In genomic region chr6:69813508-69813907, GRCh38 we compare ENCODE assay signal across 8 cellular contexts. TPM values are rescaled to one million over a fixed set of nuclear protein-coding genes. Genes with fewer than 3 reads are reported as not detected.
DNase-seq lines count a peak whose midpoint lies in the region; ATAC-seq, FAIRE-seq and TF ChIP-seq lines count a peak whose summit lies in the region.

No MANE protein-coding gene starts in this region.

- TF ChIP-seq CTCF in natural killer cell (IDR thresholded peaks at IDR 0.05) (no peak), coronary artery (IDR thresholded peaks at IDR 0.05) (no peak), thyroid gland (IDR thresholded peaks at IDR 0.05) (no peak)

- H3K4me3 ChIP-seq in coronary artery: no peak overlapping the region
- no peak overlapping the region for H3K4me3 ChIP-seq in thyroid gland (replicated peaks in 1 of 3)

- H3K27ac ChIP-seq in coronary artery (no peak overlapping the region), thyroid gland (no peak overlapping the region)

- no peak for FAIRE-seq in HTR-8/SVneo (lab: Jason Lieb, UNC)

- no peaks in the 10 kb centered on the region for H3K36me3 Mint-ChIP-seq in natural killer cell

- peaks cover 29 to 41% of the 10 kb centered on the region in 2 donors for H3K4me1 Mint-ChIP-seq in natural killer cell

- no peak for TF ChIP-seq POLR2A in thyroid gland (IDR thresholded peaks at IDR 0.05)

- no peaks in the 10 kb centered on the region for H3K27me3 ChIP-seq in thyroid gland

- peak overlapping the region; percentile 7 for H3K4me3 Mint-ChIP-seq in natural killer cell

- no peaks in the 10 kb centered on the region for H3K9me3 ChIP-seq in thyroid gland

- intact Hi-C loops in natural killer cell (cut with micrococcal nuclease): no loop called here
- intact Hi-C loops in thyroid gland (cut with DNase I): no loop called here

- DNase-seq in SKM-1 (lab: John Stamatoyannopoulos, UW; ENCODE audit: unreplicated experiment) (peak; percentile 62), natural killer cell (no peak), G401 (ENCODE audit: low spot score) (no peak), coronary artery (ENCODE audit: low spot score) (no peak), HTR-8/SVneo (ENCODE audit: insufficient read length, low spot score) (no peak), thyroid gland (no peak)

- H3K27ac Mint-ChIP-seq in natural killer cell: peak overlapping the region; percentile 8 to 41

- no peaks in the 10 kb centered on the region for H3K36me3 ChIP-seq in thyroid gland

- H3K27me3 Mint-ChIP-seq in natural killer cell (ENCODE audit: low read depth in 2 of 2): peaks cover 4 to 6% of the 10 kb centered on the region in 2 donors

- no peaks in the 10 kb centered on the region for H3K9me3 Mint-ChIP-seq in natural killer cell

- no peaks in the 10 kb centered on the region for H3K4me1 ChIP-seq in thyroid gland

- 70 to 94% methylated on average over 1 of the region's 1 CpG for WGBS in thyroid gland, 2 donors

- in situ Hi-C loops in G401 (cut with HindIII; ENCODE audit: low sequenced_read_pairs): no loop called here

- ATAC-seq in GM18907 (IDR thresholded peaks at IDR 0.05; ENCODE audit: unreplicated experiment) (peak; percentile 49), HG02852 (IDR thresholded peaks at IDR 0.05; ENCODE audit: unreplicated experiment) (peak; percentile 51), natural killer cell (peak in 2 of 3 donors; percentile 43 to 44)

RNA-seq across cellular contexts. Expression of gene LMBRD1, which starts 16.7 kb away (rescaled TPM):
- total RNA-seq in natural killer cell (10 to 100 TPM; 41.0 to 43.1 (median 41.1) TPM), thyroid gland (100 to 1,000 TPM; 113 to 140 (median 124) TPM)
- total RNA-seq in G401 (2014; rRNA removed; shearing (Covaris generic)): 12.0 and 19.5 TPM in 2 replicates

RNA-seq across cellular contexts. Expression of gene COL19A1, which starts 52.8 kb away (rescaled TPM):
- total RNA-seq in natural killer cell (under 1 TPM; 0.07 to 0.33 (median 0.18) TPM), thyroid gland (not detected)
- not detected in 2 replicates for total RNA-seq in G401 (2014; rRNA removed; shearing (Covaris generic))
